In the genomic region with DNA sequence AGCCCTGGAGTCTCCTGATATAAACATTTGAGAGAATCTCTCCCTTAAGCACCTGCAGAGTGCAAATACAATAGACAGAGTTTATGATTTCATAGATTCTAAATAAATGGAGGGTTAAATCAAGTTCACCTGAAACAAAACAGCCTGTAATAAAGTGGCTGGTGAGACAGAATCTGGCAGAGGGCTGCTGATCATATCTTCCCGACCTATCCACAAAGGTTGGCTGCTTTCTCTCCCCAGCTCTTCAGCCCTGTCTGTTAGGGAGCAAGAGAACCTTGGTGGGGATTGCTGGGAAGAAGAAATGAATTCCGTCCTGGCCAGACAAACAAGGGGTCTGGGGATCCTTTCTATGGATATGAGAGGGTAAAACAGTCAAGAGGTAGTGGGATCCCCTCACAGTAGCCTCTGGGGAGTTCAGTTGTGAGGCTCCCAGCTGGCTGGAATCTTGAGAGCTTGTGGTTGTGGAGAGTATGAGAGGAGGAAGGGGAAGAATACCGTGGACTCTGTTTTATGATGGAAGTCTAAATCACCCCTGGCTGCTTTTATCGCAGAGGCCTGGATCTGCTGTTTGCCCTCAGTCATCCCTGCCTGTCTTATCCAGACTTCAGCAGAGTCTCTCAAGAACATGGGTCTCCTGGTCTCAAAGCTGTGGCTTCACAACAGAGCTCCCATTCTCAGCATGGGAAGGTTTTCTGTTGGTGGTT, we compare ENCODE assay signal across 29 cellular contexts.
"Had no signal": no experiment of that assay in that cellular context is flagged by ENCODE, and none has a peak within 500 bp of the region (broad histone marks: within the 10 kb centered on the region; RNA-seq: fewer than 3 reads in every experiment).

No MANE protein-coding gene starts in this region.

- H3K27ac Mint-ChIP-seq: naive thymus-derived CD4-positive, alpha-beta T cell; natural killer cell treated with Interleukin-12 subunit alpha and Interleukin-12 subunit beta and Interleukin-15 and Interleukin-18, amount 100 ng/mL, for 72 hours; stimulated activated naive B cell treated with anti-CD40 and anti-IgM and Interleukin-4, amounts not matched to agents 10 μg/mL and 1 μg/mL and 100 μg/mL, for 72 hours had no signal

- H3K4me3 Mint-ChIP-seq: naive thymus-derived CD4-positive, alpha-beta T cell; natural killer cell treated with Interleukin-12 subunit alpha and Interleukin-12 subunit beta and Interleukin-15 and Interleukin-18, amount 100 ng/mL, for 72 hours; stimulated activated naive B cell treated with anti-CD40 and anti-IgM and Interleukin-4, amounts not matched to agents 10 μg/mL and 1 μg/mL and 100 μg/mL, for 72 hours had no signal

- DNase-seq: hippocampal formation; kidney glomerular epithelial cell; left colon; left lung; lower lobe of right lung; mammary epithelial cell; mesenchymal stem cell; midbrain; mucosa of descending colon; naive thymus-derived CD4-positive, alpha-beta T cell; pancreas; posterior cingulate gyrus; retina; right cardiac atrium; stimulated activated CD4-positive, alpha-beta T cell treated with anti-CD3 and anti-CD28 coated beads, Interleukin-12 subunit alpha, Interleukin-12 subunit beta, amount 100 ng/mL, for 4 hours; stimulated activated CD4-positive, alpha-beta T cell treated with anti-CD3 and anti-CD28 coated beads, Interleukin-15, amount 100 ng/mL, for 24 hours; stimulated activated CD4-positive, alpha-beta T cell treated with anti-CD3 and anti-CD28 coated beads, Interleukin-2, amount 100 ng/mL, for 24 hours; stimulated activated CD4-positive, alpha-beta T cell treated with anti-CD3 and anti-CD28 coated beads, Interleukin-4, amount 100 ng/mL, for 1 hour; stimulated activated naive B cell treated with anti-CD40 and anti-IgM and Interleukin-4, amounts not matched to agents 10 μg/mL and 1 μg/mL and 100 μg/mL, for 72 hours; stimulated activated naive CD8-positive, alpha-beta T cell treated with anti-CD3 and anti-CD28 coated beads, Interleukin-15, Interleukin-2, amounts not matched to agents 100 U/mL and 50 U/mL, for 24 hours; stomach; testis; thyroid gland; transverse colon; upper lobe of left lung had no signal

- H3K27ac ChIP-seq: left lung, lower lobe of right lung, pancreas, prostate gland, skin epidermis, stomach, testis, thyroid gland, transverse colon, upper lobe of left lung, vagina had no signal

- H3K4me1 Mint-ChIP-seq: naive thymus-derived CD4-positive, alpha-beta T cell; stimulated activated naive B cell treated with anti-CD40 and anti-IgM and Interleukin-4, amounts not matched to agents 10 μg/mL and 1 μg/mL and 100 μg/mL, for 72 hours had no signal

- H3K36me3 Mint-ChIP-seq: natural killer cell treated with Interleukin-12 subunit alpha and Interleukin-12 subunit beta and Interleukin-15 and Interleukin-18, amount 100 ng/mL, for 72 hours; stimulated activated naive B cell treated with anti-CD40 and anti-IgM and Interleukin-4, amounts not matched to agents 10 μg/mL and 1 μg/mL and 100 μg/mL, for 72 hours had no signal

- H3K27me3 Mint-ChIP-seq: natural killer cell treated with Interleukin-12 subunit alpha and Interleukin-12 subunit beta and Interleukin-15 and Interleukin-18, amount 100 ng/mL, for 72 hours; stimulated activated naive B cell treated with anti-CD40 and anti-IgM and Interleukin-4, amounts not matched to agents 10 μg/mL and 1 μg/mL and 100 μg/mL, for 72 hours had no signal
